In the genomic region with DNA sequence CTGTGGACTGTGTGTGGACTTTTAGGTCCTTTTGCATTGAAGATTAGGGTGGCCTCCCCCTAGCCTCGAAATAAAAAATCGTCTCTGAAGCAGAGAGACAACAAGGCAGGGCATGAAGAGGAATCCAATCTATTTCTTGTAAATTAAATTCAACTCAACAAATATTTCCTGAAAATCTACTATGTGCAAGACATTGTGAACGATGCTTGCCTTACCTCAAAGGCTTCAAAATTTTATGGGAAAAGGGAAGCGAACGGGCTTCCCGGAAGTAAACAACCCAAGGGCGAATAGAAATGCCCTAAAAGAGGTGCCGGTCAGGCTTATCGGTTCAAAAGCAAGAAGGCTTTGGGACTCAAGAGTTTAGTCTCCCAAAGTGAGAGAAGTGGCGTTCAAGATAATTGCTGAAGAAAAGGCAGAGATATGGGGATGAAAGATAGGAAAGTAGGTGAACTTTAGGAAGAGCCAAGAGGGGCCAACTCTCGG, we compare ENCODE assay signal across 8 cellular contexts. TPM values are rescaled to one million over a fixed set of nuclear protein-coding genes. Genes with fewer than 3 reads are reported as not detected.
DNase-seq lines count a peak whose midpoint lies in the region; ATAC-seq and TF ChIP-seq lines count a peak whose summit lies in the region.

No MANE protein-coding gene starts in this region.

- H3K4me1 Mint-ChIP-seq in activated CD4-positive, alpha-beta memory T cell treated with anti-CD3 and anti-CD28 coated beads for 36 hours (ENCODE audit: low read depth): peaks cover 27% of the 10 kb centered on the region
- peaks cover 16 to 26% of the 10 kb centered on the region in 2 donors for H3K4me1 Mint-ChIP-seq in stimulated activated naive B cell treated with anti-CD40 and anti-IgM and Interleukin-4, amounts not matched to agents 10 μg/mL and 1 μg/mL and 100 μg/mL, for 72 hours

- no peak for TF ChIP-seq CTCF in KMS-11 (conservative IDR thresholded peaks at IDR 0.05; ENCODE audit: low read depth, low read length)

- no peaks in the 10 kb centered on the region for H3K36me3 Mint-ChIP-seq in activated CD4-positive, alpha-beta memory T cell treated with anti-CD3 and anti-CD28 coated beads for 36 hours
- H3K36me3 Mint-ChIP-seq in stimulated activated naive B cell treated with anti-CD40 and anti-IgM and Interleukin-4, amounts not matched to agents 10 μg/mL and 1 μg/mL and 100 μg/mL, for 72 hours: peaks cover 0 to 2% of the 10 kb centered on the region in 2 donors

- peak overlapping the region; percentile 77 for H3K27ac ChIP-seq in KMS-11

- H3K4me2 ChIP-seq in KMS-11: peak overlapping the region; percentile 66

- H3K4me3 ChIP-seq in KMS-11 (IDR thresholded peaks at IDR 0.05; ENCODE audit: insufficient read depth, low read depth, low read length) (no peak overlapping the region), iPS-15b (ENCODE audit: low read depth, low read length) (peak overlapping the region; percentile 99)

- ATAC-seq in stimulated activated naive B cell treated with anti-CD40 and anti-IgM and Interleukin-4, amounts not matched to agents 10 μg/mL and 1 μg/mL and 100 μg/mL, for 72 hours (replicated peaks): no peak
- ATAC-seq in HG02885 (IDR thresholded peaks at IDR 0.05; ENCODE audit: poor library complexity, unreplicated experiment): no peak

- H3K9ac ChIP-seq in KMS-11 (peak overlapping the region; percentile 84), iPS-15b (ENCODE audit: low read depth, low read length) (peak overlapping the region; percentile 37)

- H2AFZ ChIP-seq in KMS-11 (ENCODE audit: low read depth): peak overlapping the region; percentile 77

- CTCF ChIA-PET in activated CD4-positive, alpha-beta memory T cell treated with anti-CD3 and anti-CD28 coated beads for 36 hours (lab: Charles Lee): interaction anchor here (1.5 kb wide), 1 partner anchor 49 kb away, joined by 6 read pairs; a partner anchor contains a TSS

- H4K20me1 ChIP-seq in KMS-11 (ENCODE audit: insufficient read depth): no peaks in the 10 kb centered on the region

- no peaks in the 10 kb centered on the region for H3K9me3 ChIP-seq in iPS-15b (ENCODE audit: control insufficient read depth, insufficient read depth, low read length)

- H3K27me3 ChIP-seq in KMS-11 (ENCODE audit: insufficient read depth, low read depth): no peaks in the 10 kb centered on the region
- H3K27me3 ChIP-seq in iPS-15b (ENCODE audit: control insufficient read depth, insufficient read depth, low read length): no peaks in the 10 kb centered on the region

- intact Hi-C loops in activated CD4-positive, alpha-beta memory T cell treated with anti-CD3 and anti-CD28 coated beads for 36 hours (cut with micrococcal nuclease): loop anchor here (2.0 to 10.0 kb wide), 4 partner anchors 150 to 660 kb away; a partner anchor contains a TSS

- POLR2A ChIA-PET in activated CD4-positive, alpha-beta memory T cell treated with anti-CD3 and anti-CD28 coated beads for 36 hours (lab: Charles Lee): no interaction called here

- DNase-seq in SIG-M5 treated with dmso at 0.1 percent for 504 hours (lab: John Stamatoyannopoulos, UW; ENCODE audit: unreplicated experiment) (peak; percentile 55), SIG-M5 (lab: John Stamatoyannopoulos, UW) (no peak), GDM1 (lab: John Stamatoyannopoulos, UW) (no peak)
- no peak for DNase-seq in activated CD4-positive, alpha-beta memory T cell treated with anti-CD3 and anti-CD28 coated beads for 36 hours
- peak; percentile 9 for DNase-seq in stimulated activated naive B cell treated with anti-CD40 and anti-IgM and Interleukin-4, amounts not matched to agents 10 μg/mL and 1 μg/mL and 100 μg/mL, for 72 hours

- peaks cover 22% of the 10 kb centered on the region; the same call in 1 of the 2 replicates for H3K79me2 ChIP-seq in KMS-11 (ENCODE audit: insufficient read depth, low read depth)

- H3K36me3 ChIP-seq in KMS-11 (ENCODE audit: insufficient read depth) (no peaks in the 10 kb centered on the region), iPS-15b (ENCODE audit: control insufficient read depth, insufficient read depth, low read length) (no peaks in the 10 kb centered on the region)

- H3K27me3 Mint-ChIP-seq in activated CD4-positive, alpha-beta memory T cell treated with anti-CD3 and anti-CD28 coated beads for 36 hours: no peaks in the 10 kb centered on the region
- no peaks in the 10 kb centered on the region for H3K27me3 Mint-ChIP-seq in stimulated activated naive B cell treated with anti-CD40 and anti-IgM and Interleukin-4, amounts not matched to agents 10 μg/mL and 1 μg/mL and 100 μg/mL, for 72 hours

- no peaks in the 10 kb centered on the region for H3K9me3 Mint-ChIP-seq in activated CD4-positive, alpha-beta memory T cell treated with anti-CD3 and anti-CD28 coated beads for 36 hours
- no peaks in the 10 kb centered on the region for H3K9me3 Mint-ChIP-seq in stimulated activated naive B cell treated with anti-CD40 and anti-IgM and Interleukin-4, amounts not matched to agents 10 μg/mL and 1 μg/mL and 100 μg/mL, for 72 hours

- H3K4me3 Mint-ChIP-seq in activated CD4-positive, alpha-beta memory T cell treated with anti-CD3 and anti-CD28 coated beads for 36 hours: peak overlapping the region; percentile 97
- peak overlapping the region; percentile 94 to 95 for H3K4me3 Mint-ChIP-seq in stimulated activated naive B cell treated with anti-CD40 and anti-IgM and Interleukin-4, amounts not matched to agents 10 μg/mL and 1 μg/mL and 100 μg/mL, for 72 hours

- peak overlapping the region; percentile 94 for H3K27ac Mint-ChIP-seq in activated CD4-positive, alpha-beta memory T cell treated with anti-CD3 and anti-CD28 coated beads for 36 hours
- H3K27ac Mint-ChIP-seq in stimulated activated naive B cell treated with anti-CD40 and anti-IgM and Interleukin-4, amounts not matched to agents 10 μg/mL and 1 μg/mL and 100 μg/mL, for 72 hours: peak overlapping the region; percentile 99

- H3K4me1 ChIP-seq in KMS-11 (ENCODE audit: low read depth, poor library complexity, severe bottlenecking) (peaks cover 15% of the 10 kb centered on the region), iPS-15b (ENCODE audit: control insufficient read depth, insufficient read depth, low read length) (peaks cover 8% of the 10 kb centered on the region)

RNA-seq across cellular contexts. Expression of a gene that starts 0.5 kb away (rescaled TPM):
- total RNA-seq in activated CD4-positive, alpha-beta memory T cell treated with anti-CD3 and anti-CD28 coated beads for 36 hours: 1 to 10 TPM; 5.6 to 5.7 TPM

RNA-seq across cellular contexts. Expression of a gene that starts 0.8 kb away (rescaled TPM):
- total RNA-seq in activated CD4-positive, alpha-beta memory T cell treated with anti-CD3 and anti-CD28 coated beads for 36 hours: 10 to 100 TPM; 42.4 to 43.3 TPM

RNA-seq across cellular contexts. Expression of a gene that starts 48.2 kb away (rescaled TPM):
- total RNA-seq in activated CD4-positive, alpha-beta memory T cell treated with anti-CD3 and anti-CD28 coated beads for 36 hours: 1 to 10 TPM; 1.9 to 2.9 TPM

Comparison
In these comparisons a context has a peak if more than half of its experiments do, and no peak if none do; other contexts are left out.
1. DNase-seq: peak in SIG-M5 treated with dmso at 0.1 percent for 504 hours (single experiment) and stimulated activated naive B cell treated with anti-CD40 and anti-IgM and Interleukin-4, amounts not matched to agents 10 μg/mL and 1 μg/mL and 100 μg/mL, for 72 hours (single experiment); none in SIG-M5 (single experiment), activated CD4-positive, alpha-beta memory T cell treated with anti-CD3 and anti-CD28 coated beads for 36 hours (single experiment) and GDM1 (single experiment).